In genomic region chr1:27357281-27358037, GRCh38 we compare ENCODE assay signal across 8 cellular contexts. TPM values are rescaled to one million over a fixed set of nuclear protein-coding genes. Genes with fewer than 3 reads are reported as not detected.
DNase-seq lines count a peak whose midpoint lies in the region; ATAC-seq and TF ChIP-seq lines count a peak whose summit lies in the region.

No MANE protein-coding gene starts in this region.

- no peaks in the 10 kb centered on the region for H3K9me3 Mint-ChIP-seq in activated T-helper 17 cell treated with anti-CD3 and anti-CD28 coated beads, Interleukin-2, amount 50 U/mL, for 72 hours

- WGBS in thymus = 21% methylated on average over 40 of the region's 40 CpGs

- H3K4me3 Mint-ChIP-seq in activated T-helper 17 cell treated with anti-CD3 and anti-CD28 coated beads, Interleukin-2, amount 50 U/mL, for 72 hours = peak overlapping the region; percentile 71

- H3K4me1 Mint-ChIP-seq in activated T-helper 17 cell treated with anti-CD3 and anti-CD28 coated beads, Interleukin-2, amount 50 U/mL, for 72 hours = peaks cover 7% of the 10 kb centered on the region

- ATAC-seq in HG03103 (IDR thresholded peaks at IDR 0.05; ENCODE audit: low read depth, unreplicated experiment) (peak; percentile 47), GM19395 (IDR thresholded peaks at IDR 0.05; ENCODE audit: unreplicated experiment) (no peak)
- peak; percentile 73 for ATAC-seq in activated T-helper 17 cell treated with anti-CD3 and anti-CD28 coated beads, Interleukin-2, amount 50 U/mL, for 72 hours (replicated peaks)

- peaks cover 2% of the 10 kb centered on the region for H3K27me3 ChIP-seq in thymus (ENCODE audit: control insufficient read depth, insufficient read depth)

- H3K36me3 ChIP-seq in thymus (ENCODE audit: control insufficient read depth, insufficient read depth) = peaks cover 9% of the 10 kb centered on the region

- H3K4me3 ChIP-seq in foreskin fibroblast (ENCODE audit: low read depth in 1 of 2, low read length in 2 of 2) (no peak overlapping the region), thymus (ENCODE audit: low read length) (peak overlapping the region; percentile 53)

- DNase-seq in DMS153 (lab: John Stamatoyannopoulos, UW) = peak; percentile 65
- DNase-seq in RPMI7951 (ENCODE audit: low read depth) = peak; percentile 27
- peak; percentile 35 to 74 for DNase-seq in foreskin fibroblast
- peak in 44 of 56 donors; percentile 4 to 71 (median 24) for DNase-seq in nucleus accumbens (lab: John Stamatoyannopoulos, UW)

- peaks cover 12% of the 10 kb centered on the region for H3K4me1 ChIP-seq in thymus (ENCODE audit: control insufficient read depth, insufficient read depth, low read length)

- peak; percentile 70 for TF ChIP-seq CTCF in foreskin fibroblast (IDR thresholded peaks at IDR 0.05; ENCODE audit: low read depth, low read length)

- H3K27me3 Mint-ChIP-seq in activated T-helper 17 cell treated with anti-CD3 and anti-CD28 coated beads, Interleukin-2, amount 50 U/mL, for 72 hours = no peaks in the 10 kb centered on the region

- H3K36me3 Mint-ChIP-seq in activated T-helper 17 cell treated with anti-CD3 and anti-CD28 coated beads, Interleukin-2, amount 50 U/mL, for 72 hours (ENCODE audit: low read depth) = no peaks in the 10 kb centered on the region

- no peaks in the 10 kb centered on the region for H3K9me3 ChIP-seq in thymus (ENCODE audit: control insufficient read depth)

- peak overlapping the region; percentile 76 for H3K27ac Mint-ChIP-seq in activated T-helper 17 cell treated with anti-CD3 and anti-CD28 coated beads, Interleukin-2, amount 50 U/mL, for 72 hours

- peak overlapping the region; percentile 82 for H3K27ac ChIP-seq in thymus (ENCODE audit: low read depth)

RNA-seq across cellular contexts. Expression of gene MAP3K6, which starts 9.3 kb away (rescaled TPM):
- total RNA-seq in RPMI7951 (2014; rRNA removed; shearing (Covaris generic)) = 14.5 and 20.6 TPM in 2 replicates
- 10 to 100 TPM in 1 of 2 donors, 1 to 10 TPM in 1; 7.3 to 15.2 TPM for total RNA-seq in activated T-helper 17 cell treated with anti-CD3 and anti-CD28 coated beads, Interleukin-2, amount 50 U/mL, for 72 hours
- polyA plus RNA-seq in thymus = 45.0 TPM

RNA-seq across cellular contexts. Expression of gene SYTL1, which starts 15.6 kb away (rescaled TPM):
- 0.12 TPM in 1 of 2 replicates, not detected in the other for total RNA-seq in RPMI7951 (2014; rRNA removed; shearing (Covaris generic))
- total RNA-seq in activated T-helper 17 cell treated with anti-CD3 and anti-CD28 coated beads, Interleukin-2, amount 50 U/mL, for 72 hours = 10 to 100 TPM; 26.0 to 43.4 TPM
- 167 TPM for polyA plus RNA-seq in thymus

RNA-seq across cellular contexts. Expression of gene FCN3, which starts 17.2 kb away (rescaled TPM):
- total RNA-seq in RPMI7951 (2014; rRNA removed; shearing (Covaris generic)) = not detected in 2 replicates
- not detected for total RNA-seq in activated T-helper 17 cell treated with anti-CD3 and anti-CD28 coated beads, Interleukin-2, amount 50 U/mL, for 72 hours
- 10.7 TPM for polyA plus RNA-seq in thymus

RNA-seq across cellular contexts. Expression of gene CD164L2, which starts 25.7 kb away (rescaled TPM):
- total RNA-seq in RPMI7951 (2014; rRNA removed; shearing (Covaris generic)) = not detected in 2 replicates
- total RNA-seq in activated T-helper 17 cell treated with anti-CD3 and anti-CD28 coated beads, Interleukin-2, amount 50 U/mL, for 72 hours = not detected
- 2.4 TPM for polyA plus RNA-seq in thymus

RNA-seq across cellular contexts. Expression of gene GPR3, which starts 35.0 kb away (rescaled TPM):
- total RNA-seq in RPMI7951 (2014; rRNA removed; shearing (Covaris generic)) = 4.5 and 6.4 TPM in 2 replicates
- total RNA-seq in activated T-helper 17 cell treated with anti-CD3 and anti-CD28 coated beads, Interleukin-2, amount 50 U/mL, for 72 hours = under 1 TPM; 0.26 to 0.42 TPM
- polyA plus RNA-seq in thymus = 0.37 TPM

Comparison
In these comparisons a context has a peak if more than half of its experiments do, and no peak if none do; other contexts are left out.
1. RNA of gene SYTL1, which starts 15.6 kb away (total RNA-seq): 26.0 to 43.4 TPM in activated T-helper 17 cell treated with anti-CD3 and anti-CD28 coated beads, Interleukin-2, amount 50 U/mL, for 72 hours; 0.12 TPM in RPMI7951; every median in the first group is over 10 times any median in the second.
2. Peak in every context shown above with its lines, with median percentiles within 50 percentile points of each other: DNase-seq.